In the genomic region with DNA sequence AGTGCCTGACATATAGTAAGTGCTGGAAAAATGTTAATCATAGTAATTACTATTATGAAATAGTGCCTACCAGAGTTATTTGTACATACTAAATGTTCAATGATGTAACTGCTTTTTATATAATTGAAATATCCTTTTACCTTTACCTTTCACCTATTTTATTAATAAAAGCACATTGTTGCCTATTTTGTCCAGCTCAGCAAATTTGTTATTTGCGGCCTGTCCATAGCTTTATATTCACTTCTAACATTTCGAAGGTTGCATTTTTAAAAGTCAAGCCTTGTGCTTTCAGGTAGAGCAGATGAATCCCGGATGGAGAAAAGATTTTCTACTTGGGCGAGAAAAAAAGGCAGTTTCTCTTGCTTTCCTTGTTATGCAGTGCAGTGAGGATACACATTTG, we compare ENCODE assay signal across 7 cellular contexts.
"Had no signal": no experiment of that assay in that cellular context is flagged by ENCODE, and none has a peak within 500 bp of the region (broad histone marks: within the 10 kb centered on the region; RNA-seq: fewer than 3 reads in every experiment).

No MANE protein-coding gene starts in this region.

- H3K27ac ChIP-seq: HL-60 had no signal

- DNase-seq: H7, HFFc6, KG1 had no signal

- H3K36me3 ChIP-seq: HAP-1 had no signal

- ATAC-seq: GM23338, HCT116 had no signal

- H3K9me3 ChIP-seq: HAP-1 had no signal

- H3K4me3 ChIP-seq: GM23338, HAP-1 had no signal

- H2AFZ ChIP-seq: GM23338 had no signal

- H3K4me2 ChIP-seq: GM23338 had no signal

- H3K4me1 ChIP-seq: HAP-1 had no signal
